Comparison of ENCODE assay signal across 29 cellular contexts in the genomic region with DNA sequence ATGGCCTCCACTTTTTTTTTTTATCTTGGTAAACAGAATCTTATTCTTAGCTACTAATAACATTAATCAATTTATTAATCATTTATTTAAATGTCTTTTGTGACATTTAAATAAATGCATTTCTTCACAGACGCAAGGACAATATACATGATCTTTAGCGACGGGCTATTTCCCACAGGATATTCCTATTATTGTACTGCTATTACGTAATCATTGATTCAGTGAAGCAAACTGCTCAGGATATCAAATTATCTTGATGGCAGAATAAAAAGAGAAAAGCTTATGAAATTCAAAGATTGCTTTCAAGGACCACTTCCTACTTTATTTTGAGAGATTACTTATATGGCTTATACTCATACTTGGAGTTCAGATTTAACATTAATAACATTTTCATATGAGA.
"Had no signal": no experiment of that assay in that cellular context is flagged by ENCODE, and none has a peak within 500 bp of the region (broad histone marks: within the 10 kb centered on the region; RNA-seq: fewer than 3 reads in every experiment).

No MANE protein-coding gene starts in this region.

- H3K4me3 ChIP-seq: psoas muscle, skin epidermis, smooth muscle cell, spleen, suprapubic skin, testis, tibial artery, transverse colon, upper lobe of right lung, uterus had no signal

- ATAC-seq: naive thymus-derived CD8-positive, alpha-beta T cell; natural killer cell treated with Interleukin-12 subunit alpha and Interleukin-12 subunit beta and Interleukin-15 and Interleukin-18, amount 100 ng/mL, for 72 hours; psoas muscle; right cardiac atrium; sciatic nerve; stimulated activated memory B cell treated with anti-CD40 and anti-IgM and Interleukin-4, amounts not matched to agents 10 μg/mL and 1 μg/mL and 100 μg/mL, for 72 hours; stimulated activated naive CD8-positive, alpha-beta T cell treated with anti-CD3 and anti-CD28 coated beads, Interleukin-15, amount 100 ng/mL, for 72 hours; stimulated activated naive CD8-positive, alpha-beta T cell treated with anti-CD3 and anti-CD28 coated beads, Interleukin-15, Interleukin-2, amounts not matched to agents 100 U/mL and 50 U/mL, for 24 hours; upper lobe of right lung had no signal

- H3K4me1 ChIP-seq: parathyroid adenoma, psoas muscle, spleen, suprapubic skin, testis, transverse colon, upper lobe of right lung, uterus had no signal

- H3K27ac ChIP-seq: neutrophil, parathyroid adenoma, psoas muscle, skin epidermis, spleen, suprapubic skin, testis, tibial artery, transverse colon, upper lobe of right lung, uterus had no signal

- DNase-seq: naive thymus-derived CD8-positive, alpha-beta T cell; nephron progenitor cell; nucleus accumbens; posterior cingulate gyrus; psoas muscle; right cardiac atrium; spleen; stimulated activated CD4-positive, alpha-beta T cell treated with anti-CD3 and anti-CD28 coated beads, Interleukin-12 subunit alpha, Interleukin-12 subunit beta, amount 100 ng/mL, for 4 hours; stimulated activated CD4-positive, alpha-beta T cell treated with anti-CD3 and anti-CD28 coated beads, Interleukin-1b, Interleukin-23, amount 100 ng/mL, for 48 hours; stimulated activated CD4-positive, alpha-beta T cell treated with anti-CD3 and anti-CD28 coated beads, Interleukin-4, amount 100 ng/mL, for 1 hour; stimulated activated CD4-positive, alpha-beta T cell treated with anti-CD3 and anti-CD28 coated beads, Interleukin-4, amount 100 ng/mL, for 4 hours; stimulated activated CD8-positive, alpha-beta memory T cell treated with anti-CD3 and anti-CD28 coated beads, Interleukin-4, amount 100 ng/mL, for 48 hours; stimulated activated naive CD4-positive, alpha-beta T cell; stimulated activated naive CD8-positive, alpha-beta T cell treated with anti-CD3 and anti-CD28 coated beads, Interleukin-15, amount 100 ng/mL, for 72 hours; stimulated activated naive CD8-positive, alpha-beta T cell treated with anti-CD3 and anti-CD28 coated beads, Interleukin-15, Interleukin-2, amounts not matched to agents 100 U/mL and 50 U/mL, for 24 hours; substantia nigra; testis; tibial artery; transverse colon; upper lobe of right lung; uterus had no signal

- H2AFZ ChIP-seq: parathyroid adenoma had no signal

- H3K4me2 ChIP-seq: smooth muscle cell had no signal

- H3K27me3 ChIP-seq: neutrophil, suprapubic skin, testis, tibial artery, transverse colon, upper lobe of right lung, uterus had no signal

- H3K9ac ChIP-seq: parathyroid adenoma had no signal

- H3K36me3 ChIP-seq: neutrophil, spleen, suprapubic skin, tibial artery, transverse colon, upper lobe of right lung, uterus had no signal

- H3K79me2 ChIP-seq: parathyroid adenoma had no signal

- H3K9me3 ChIP-seq: neutrophil, psoas muscle, spleen, suprapubic skin, testis, tibial artery, transverse colon, upper lobe of right lung, uterus had no signal
